ENCODE assay signal across 34 cellular contexts in the genomic region with DNA sequence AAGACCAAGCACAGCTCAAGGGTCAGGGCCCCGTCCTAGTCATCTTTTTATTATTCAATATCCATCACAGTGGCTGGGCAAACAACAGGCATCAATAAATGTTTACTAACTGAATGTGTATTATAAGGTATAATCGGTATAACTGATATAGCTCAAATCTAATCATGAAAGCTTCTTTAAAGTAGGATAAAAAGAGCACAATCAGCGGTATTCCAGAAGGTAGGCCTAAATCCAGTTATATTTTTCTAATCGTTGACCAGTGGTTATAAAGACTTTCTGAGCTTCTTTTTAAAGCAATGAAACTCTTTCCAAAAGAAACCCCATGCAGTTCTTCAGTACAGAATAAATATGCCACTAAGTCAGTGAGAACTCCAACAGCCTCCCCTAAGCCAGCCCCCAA.
A peak's percentile ranks its signal among the peaks of the same experiment; 100 is the strongest.
DNase-seq lines count a peak whose midpoint lies in the region; ATAC-seq, FAIRE-seq and TF ChIP-seq lines count a peak whose summit lies in the region.
"Had no signal": no experiment of that assay in that cellular context is flagged by ENCODE, and none has a peak within 500 bp of the region (broad histone marks: within the 10 kb centered on the region; RNA-seq: fewer than 3 reads in every experiment).

No MANE protein-coding gene starts in this region.

- no peak overlapping the region for H3K4me3 ChIP-seq in HepG2 (replicated peaks in 1 of 3; ENCODE audit: insufficient read depth in 1 of 3, low read depth in 2 of 3, low read length in 3 of 3)
- H3K4me3 ChIP-seq in right lobe of liver = no peak overlapping the region
- no peak overlapping the region for H3K4me3 ChIP-seq in A549
- H3K4me3 ChIP-seq in IMR-90 (ENCODE audit: insufficient read depth, low read depth, low read length) = no peak overlapping the region
- H3K4me3 ChIP-seq in coronary artery = no peak overlapping the region
- H3K4me3 ChIP-seq: BLaER1; BLaER1 treated with 17β-estradiol and CSF1 and Interleukin-3, amounts not matched to agents 10 nM and 100 nM had no signal

- intact Hi-C loops in HepG2 (cut with micrococcal nuclease; ENCODE audit: unreplicated experiment) = no loop called here
- intact Hi-C loops in right lobe of liver (cut with DNase I) = no loop called here
- intact Hi-C loops in IMR-90 (cut with micrococcal nuclease) = no loop called here

- H2BK5ac ChIP-seq in IMR-90 (ENCODE audit: low read depth, low read length, poor library complexity, severe bottlenecking) = no peak overlapping the region

- in situ Hi-C loops in HepG2 (cut with HindIII; ENCODE audit: extremely low pct_ligation_motif_present, low pct_unique_long_range_greater_than_20kb) (no loop called here), IMR-90 (cut with MboI; ENCODE audit: low sequenced_read_pairs) (no loop called here)

- no peak overlapping the region for H4K91ac ChIP-seq in IMR-90 (ENCODE audit: insufficient read depth, low read depth, low read length)

- H3K79me2 ChIP-seq in HepG2 (ENCODE audit: insufficient read depth, low read length) = no peaks in the 10 kb centered on the region

- no peak overlapping the region for H3K23ac ChIP-seq in IMR-90 (ENCODE audit: low read depth, low read length)

- H2AK5ac ChIP-seq in IMR-90 (ENCODE audit: low read depth, low read length) = no peak overlapping the region

- no peak overlapping the region for H2BK120ac ChIP-seq in IMR-90 (ENCODE audit: low read depth, low read length)

- H3K14ac ChIP-seq in IMR-90 (replicated peaks; ENCODE audit: low read depth, low read length) = no peak overlapping the region

- no peak overlapping the region for H3K9ac ChIP-seq in HepG2 (ENCODE audit: insufficient read depth, low read depth, low read length)
- no peak overlapping the region for H3K9ac ChIP-seq in IMR-90 (ENCODE audit: low read depth, low read length)
- H3K9ac ChIP-seq: BLaER1; BLaER1 treated with 17β-estradiol and CSF1 and Interleukin-3, amounts not matched to agents 10 nM and 100 nM had no signal

- H3K27ac ChIP-seq in HepG2 (ENCODE audit: extremely low read length, insufficient read depth, low read length) = no peak overlapping the region
- no peak overlapping the region for H3K27ac ChIP-seq in right lobe of liver
- H3K27ac ChIP-seq in A549 = no peak overlapping the region
- no peak overlapping the region for H3K27ac ChIP-seq in IMR-90 (ENCODE audit: insufficient read depth, low read length)
- no peak overlapping the region for H3K27ac ChIP-seq in substantia nigra (ENCODE audit: low read depth, low read length, poor library complexity, severe bottlenecking)
- H3K27ac ChIP-seq in coronary artery = no peak overlapping the region
- H3K27ac ChIP-seq: 22Rv1; BLaER1; BLaER1 treated with 17β-estradiol and CSF1 and Interleukin-3, amounts not matched to agents 10 nM and 100 nM; C4-2B had no signal

- no peak for TF ChIP-seq POLR2A in HepG2 (IDR thresholded peaks at IDR 0.05; ENCODE audit: insufficient read depth in 1 of 2, low read depth in 2 of 2, low read length in 2 of 2)
- no peak for TF ChIP-seq POLR2A in right lobe of liver (IDR thresholded peaks at IDR 0.05)
- no peak for TF ChIP-seq POLR2A in A549 (IDR thresholded peaks at IDR 0.05; ENCODE audit: low read length)
- no peak for TF ChIP-seq POLR2A in IMR-90 (IDR thresholded peaks at IDR 0.05; ENCODE audit: low read depth, low read length)

- peaks cover 49% of the 10 kb centered on the region for H3K36me3 Mint-ChIP-seq in mesothelial cell of epicardium

- H2BK15ac ChIP-seq in IMR-90 (ENCODE audit: low read depth, low read length) = no peak overlapping the region

- peaks cover 14% of the 10 kb centered on the region for H3K4me1 Mint-ChIP-seq in mesothelial cell of epicardium
- H3K4me1 Mint-ChIP-seq: B cell; CD14-positive monocyte; CD8-positive, alpha-beta memory T cell had no signal

- POLR2A ChIA-PET in HepG2 (lab: Yijun Ruan, JAX) = no interaction called here
- POLR2A ChIA-PET in A549 (lab: Yijun Ruan, JAX) = no interaction called here
- POLR2A ChIA-PET in IMR-90 (lab: Charles Lee; ENCODE audit: unreplicated experiment) = no interaction called here

- H3K4me2 ChIP-seq in HepG2 (ENCODE audit: low read depth, low read length) = no peak overlapping the region
- no peak overlapping the region for H3K4me2 ChIP-seq in A549
- no peak overlapping the region for H3K4me2 ChIP-seq in IMR-90 (ENCODE audit: low read depth, low read length)
- H3K4me2 ChIP-seq: BLaER1; BLaER1 treated with 17β-estradiol and CSF1 and Interleukin-3, amounts not matched to agents 10 nM and 100 nM had no signal

- no peak overlapping the region for H3K18ac ChIP-seq in IMR-90 (ENCODE audit: low read depth, low read length)

- H2AFZ ChIP-seq in HepG2 (ENCODE audit: low read length) = no peak overlapping the region
- H2AFZ ChIP-seq in IMR-90 (replicated peaks; ENCODE audit: low read length, poor library complexity) = no peak overlapping the region

- H2BK20ac ChIP-seq in IMR-90 (ENCODE audit: low read depth, low read length) = no peak overlapping the region

- no peak overlapping the region for H3K4ac ChIP-seq in IMR-90 (ENCODE audit: low read depth, low read length)

- H3K36me3 ChIP-seq in HepG2 (replicated peaks in 1 of 2; ENCODE audit: control insufficient read depth in 1 of 2, insufficient read depth in 2 of 2, low read length in 2 of 2) (peaks cover 4 to 21% of the 10 kb centered on the region in 2 experiments), right lobe of liver (peaks cover 0 to 26% (median 3%) of the 10 kb centered on the region in 4 donors), IMR-90 (ENCODE audit: control insufficient read depth, insufficient read depth, low read length) (peaks cover 12% of the 10 kb centered on the region)
- H3K36me3 ChIP-seq: BE2C had no signal

- peak overlapping the region; percentile 10 for H3K27ac Mint-ChIP-seq in mesothelial cell of epicardium
- H3K27ac Mint-ChIP-seq: B cell; CD4-positive, alpha-beta T cell; CD4-positive, CD25-positive, alpha-beta regulatory T cell; CD8-positive, alpha-beta T cell had no signal

- H4K8ac ChIP-seq in IMR-90 (ENCODE audit: low read depth in 2 of 2, low read length in 2 of 2) = no peak overlapping the region

- WGBS in HepG2 (ENCODE audit: low lambda C conversion rate) = 95% methylated on average over 4 of the region's 4 CpGs
- 94% methylated on average over 4 of the region's 4 CpGs for WGBS in right lobe of liver (ENCODE audit: insufficient coverage, low coverage, low lambda C conversion rate, missing lambda C conversion rate)
- 92% methylated on average over 4 of the region's 4 CpGs for WGBS in A549 (ENCODE audit: missing lambda C conversion rate)
- WGBS in IMR-90 (ENCODE audit: extremely low coverage in 2 of 2, insufficient read length in 1 of 2), 2 experiments = 93% methylated on average over 2 of the region's 4 CpGs; no CpG with 5 or more reads in 1 of the 2 experiments

- no peak overlapping the region for H3K4me3 Mint-ChIP-seq in mesothelial cell of epicardium
- H3K4me3 Mint-ChIP-seq: B cell; CD14-positive monocyte; CD4-positive, alpha-beta memory T cell; CD4-positive, alpha-beta T cell; CD4-positive, CD25-positive, alpha-beta regulatory T cell; CD8-positive, alpha-beta memory T cell; CD8-positive, alpha-beta T cell had no signal

- BruUV-seq in HepG2 (replicated peaks; lab: Mats Ljungman, UMichigan) = no TSS peak
- no TSS peak for BruUV-seq in IMR-90 (replicated peaks; lab: Mats Ljungman, UMichigan)

- H4K20me1 ChIP-seq in HepG2 (ENCODE audit: insufficient read depth, low read length) (no peaks in the 10 kb centered on the region), IMR-90 (ENCODE audit: insufficient read depth, low read length) (no peaks in the 10 kb centered on the region)
- H4K20me1 ChIP-seq: BLaER1 had no signal

- no peaks in the 10 kb centered on the region for H3K9me3 ChIP-seq in HepG2 (ENCODE audit: low read length)
- no peaks in the 10 kb centered on the region for H3K9me3 ChIP-seq in right lobe of liver
- H3K9me3 ChIP-seq in A549 = no peaks in the 10 kb centered on the region
- H3K9me3 ChIP-seq in IMR-90 (ENCODE audit: control insufficient read depth, insufficient read depth, low read length) = no peaks in the 10 kb centered on the region
- H3K9me3 ChIP-seq: BE2C, BLaER1, Caco-2 had no signal

- no peaks in the 10 kb centered on the region; the same call in 1 of the 2 replicates for H3K9me1 ChIP-seq in IMR-90 (ENCODE audit: insufficient read depth, low read length)

- DNase-seq in HepG2 (ENCODE audit: low spot score) = no peak
- DNase-seq in right lobe of liver = no peak
- no peak for DNase-seq in A549 (ENCODE audit: low read depth in 1 of 2, low spot score in 1 of 2)
- no peak for DNase-seq in IMR-90
- DNase-seq in mesothelial cell of epicardium (ENCODE audit: low spot score in 2 of 2, unreplicated experiment in 2 of 2) = no peak
- no peak for DNase-seq in substantia nigra (lab: John Stamatoyannopoulos, UW)
- no peak for DNase-seq in coronary artery (ENCODE audit: low spot score)
- DNase-seq in DMS 273 treated with DMSO at 0.1 percent for 48 hours (lab: John Stamatoyannopoulos, UW) = no peak
- DNase-seq: 8988T; ACHN; AML-193; BE2C; C1 segment of cervical spinal cord; Caco-2; Calu3; CD4-positive, alpha-beta T cell; CD4-positive, CD25-positive, alpha-beta regulatory T cell; CD8-positive, alpha-beta memory T cell; CD8-positive, alpha-beta T cell; COR-L47; DMS153; DMS53; DMS79; DMS79 treated with DMSO at 0.1 percent for 48 hours; DND-41; EL had no signal

- TF ChIP-seq CTCF in HepG2 (CRISPR knock-in tag; IDR thresholded peaks at IDR 0.05) (no peak), right lobe of liver (IDR thresholded peaks at IDR 0.05) (no peak), A549 (IDR thresholded peaks at IDR 0.05) (no peak), IMR-90 (conservative IDR thresholded peaks at IDR 0.05; ENCODE audit: low read depth, low read length) (no peak), mesothelial cell of epicardium (IDR thresholded peaks at IDR 0.05; ENCODE audit: unreplicated experiment) (no peak), coronary artery (IDR thresholded peaks at IDR 0.05) (no peak)

- H3K27me3 ChIP-seq in HepG2 (ENCODE audit: control insufficient read depth in 1 of 2, insufficient read depth in 2 of 2, low read length in 2 of 2) (no peaks in the 10 kb centered on the region), right lobe of liver (no peaks in the 10 kb centered on the region), IMR-90 (ENCODE audit: control insufficient read depth, insufficient read depth, low read length) (no peaks in the 10 kb centered on the region)
- H3K27me3 ChIP-seq: BE2C; BLaER1; BLaER1 treated with 17β-estradiol and CSF1 and Interleukin-3, amounts not matched to agents 10 nM and 100 nM had no signal

- H3K27me3 Mint-ChIP-seq in mesothelial cell of epicardium (ENCODE audit: low read depth) = no peaks in the 10 kb centered on the region
- H3K27me3 Mint-ChIP-seq: B cell; CD4-positive, alpha-beta memory T cell; CD4-positive, alpha-beta T cell; CD4-positive, CD25-positive, alpha-beta regulatory T cell had no signal

- dilution Hi-C loops in IMR-90 (cut with HindIII; ENCODE audit: low sequenced_read_pairs, unreplicated experiment) = no loop called here

- ATAC-seq in HepG2 = no peak
- ATAC-seq in right lobe of liver = no peak
- no peak for ATAC-seq in A549
- ATAC-seq in IMR-90 (ENCODE audit: low read depth) = no peak
- ATAC-seq: CD8-positive, alpha-beta T cell had no signal

- no peaks in the 10 kb centered on the region for H3K4me1 ChIP-seq in HepG2 (ENCODE audit: insufficient read depth, low read length)
- H3K4me1 ChIP-seq in right lobe of liver = no peaks in the 10 kb centered on the region
- no peaks in the 10 kb centered on the region for H3K4me1 ChIP-seq in A549
- no peaks in the 10 kb centered on the region; the same call in 1 of the 2 replicates for H3K4me1 ChIP-seq in IMR-90 (ENCODE audit: control insufficient read depth, insufficient read depth, low read length)
- H3K4me1 ChIP-seq: BE2C; BLaER1; BLaER1 treated with 17β-estradiol and CSF1 and Interleukin-3, amounts not matched to agents 10 nM and 100 nM; Caco-2 had no signal

- TF ChIP-seq RAD21 in HepG2 (CRISPR knock-in tag; IDR thresholded peaks at IDR 0.05) (no peak), A549 (conservative IDR thresholded peaks at IDR 0.05 in 1 of 2, IDR thresholded peaks at IDR 0.05 in 1 of 2) (no peak), IMR-90 (IDR thresholded peaks at IDR 0.05; ENCODE audit: low read length) (no peak)

- H3K9me3 Mint-ChIP-seq in mesothelial cell of epicardium = no peaks in the 10 kb centered on the region
- H3K9me3 Mint-ChIP-seq: CD14-positive monocyte; CD4-positive, alpha-beta memory T cell; CD4-positive, alpha-beta T cell; CD8-positive, alpha-beta memory T cell; CD8-positive, alpha-beta T cell had no signal

- TF ChIP-seq EP300 in HepG2 (IDR thresholded peaks at IDR 0.05; ENCODE audit: low read depth in 2 of 2, low read length in 2 of 2) = no peak
- TF ChIP-seq EP300 in HepG2 (CRISPR knock-in tag; IDR thresholded peaks at IDR 0.05; ENCODE audit: borderline replicate concordance) = no peak
- TF ChIP-seq EP300 in A549 (IDR thresholded peaks at IDR 0.05) = no peak

- no peak overlapping the region for H4K5ac ChIP-seq in IMR-90 (ENCODE audit: low read depth, low read length)

- CTCF ChIA-PET in HepG2 (lab: Yijun Ruan, JAX; ENCODE audit: low intra/inter-chr PET ratio, low total read pairs) (no interaction called here), A549 (lab: Yijun Ruan, JAX) (no interaction called here), IMR-90 (lab: Yijun Ruan, JAX) (interaction anchor here (1.2 kb wide), 1 partner anchor 41 kb away, joined by 3 read pairs; no protein-coding TSS in a partner anchor)

- H2AK9ac ChIP-seq in IMR-90 (replicated peaks; ENCODE audit: low read depth, low read length, poor library complexity) = no peak overlapping the region

- H3K79me1 ChIP-seq in IMR-90 (ENCODE audit: low read depth in 1 of 2, low read length in 2 of 2) = 0 out of 4 replicates have a peak, but pooled peaks cover 0 to 5% of the 10 kb centered on the region in 2 experiments

- no peak overlapping the region for H3K56ac ChIP-seq in IMR-90 (ENCODE audit: extremely low read depth, insufficient read depth, low read length)

- FAIRE-seq in HepG2 (lab: Jason Lieb, UNC) (no peak), A549 (lab: Jason Lieb, UNC) (no peak)
- FAIRE-seq: A204.1 had no signal

Comparison
In these comparisons a context has a peak if more than half of its experiments do, and no peak if none do; other contexts are left out.
1. Of the 38 proteins assayed by ChIP-seq in both HepG2 and A549: peak only in HepG2: none; only in A549: none; in both: MAFK; in neither: 37.